Comparison of ENCODE assay signal across 10 cellular contexts in the genomic region with DNA sequence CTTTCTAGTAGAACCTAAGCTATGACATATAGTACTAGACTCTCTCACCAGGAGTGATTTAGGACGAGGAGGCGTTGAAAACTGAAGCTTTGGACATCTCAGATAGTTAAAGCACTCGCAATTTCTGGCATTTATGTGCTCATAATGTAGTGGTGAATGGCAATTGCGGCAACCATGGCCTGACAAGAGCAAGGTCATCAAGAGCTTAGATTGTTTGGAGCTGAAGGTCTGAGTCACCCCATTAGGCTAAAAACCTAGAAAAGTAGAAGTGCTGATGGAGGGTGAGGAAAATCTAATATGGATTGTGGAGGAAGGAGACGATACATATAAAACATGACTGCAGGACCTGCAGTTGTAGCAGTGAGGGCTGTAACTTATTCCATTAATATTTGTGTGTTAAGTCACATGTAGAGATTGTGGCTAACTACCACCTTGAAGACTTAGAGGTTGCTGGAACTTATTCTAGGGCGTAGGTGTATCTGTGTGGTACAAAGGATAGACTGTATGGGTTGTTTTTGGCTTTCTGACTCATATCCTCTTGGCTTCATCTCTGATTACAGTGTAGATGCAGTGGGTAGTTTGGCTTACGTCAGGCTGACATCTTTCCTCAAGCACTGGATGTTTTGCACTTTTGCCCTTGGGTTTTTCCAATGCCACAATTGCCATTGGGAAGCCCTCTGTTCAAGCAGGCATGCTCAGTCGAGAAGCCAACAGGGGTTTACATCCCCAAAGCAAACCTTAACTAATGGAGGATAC.
A peak's percentile ranks its signal among the peaks of the same experiment; 100 is the strongest.
DNase-seq lines count a peak whose midpoint lies in the region; ATAC-seq and TF ChIP-seq lines count a peak whose summit lies in the region.
"Had no signal": no experiment of that assay in that cellular context is flagged by ENCODE, and none has a peak within 500 bp of the region (broad histone marks: within the 10 kb centered on the region; RNA-seq: fewer than 3 reads in every experiment).

No MANE protein-coding gene starts in this region.

- peaks cover 11% of the 10 kb centered on the region for H3K27me3 Mint-ChIP-seq in activated T-cell treated with anti-CD3 and anti-CD28 coated beads, Interleukin-2, amount 50 U/mL, for 4 hours (ENCODE audit: low read depth)
- H3K27me3 Mint-ChIP-seq in activated T-cell treated with anti-CD3 and anti-CD28 coated beads, Interleukin-2, amount 50 U/mL, for 24 hours, result peaks cover 30% of the 10 kb centered on the region
- peaks cover 10% of the 10 kb centered on the region for H3K27me3 Mint-ChIP-seq in activated CD8-positive, alpha-beta T cell treated with anti-CD3 and anti-CD28 coated beads for 36 hours
- peaks cover 33% of the 10 kb centered on the region for H3K27me3 Mint-ChIP-seq in stimulated activated naive CD8-positive, alpha-beta T cell treated with anti-CD3 and anti-CD28 coated beads, Interleukin-15, Interleukin-2, amounts not matched to agents 100 ng/mL and 50 ng/mL, for 24 hours

- H3K9me3 ChIP-seq in HAP-1, result no peaks in the 10 kb centered on the region
- H3K9me3 ChIP-seq: BE2C had no signal

- no peaks in the 10 kb centered on the region for H3K9me3 Mint-ChIP-seq in activated T-cell treated with anti-CD3 and anti-CD28 coated beads, Interleukin-2, amount 50 U/mL, for 4 hours
- H3K9me3 Mint-ChIP-seq in activated T-cell treated with anti-CD3 and anti-CD28 coated beads, Interleukin-2, amount 50 U/mL, for 24 hours, result no peaks in the 10 kb centered on the region
- no peaks in the 10 kb centered on the region for H3K9me3 Mint-ChIP-seq in activated CD8-positive, alpha-beta T cell treated with anti-CD3 and anti-CD28 coated beads for 36 hours
- no peaks in the 10 kb centered on the region for H3K9me3 Mint-ChIP-seq in stimulated activated naive CD8-positive, alpha-beta T cell treated with anti-CD3 and anti-CD28 coated beads, Interleukin-15, Interleukin-2, amounts not matched to agents 100 ng/mL and 50 ng/mL, for 24 hours

- H3K4me3 Mint-ChIP-seq in activated T-cell treated with anti-CD3 and anti-CD28 coated beads, Interleukin-2, amount 50 U/mL, for 4 hours, result no peak overlapping the region
- H3K4me3 Mint-ChIP-seq in activated T-cell treated with anti-CD3 and anti-CD28 coated beads, Interleukin-2, amount 50 U/mL, for 24 hours, result no peak overlapping the region
- H3K4me3 Mint-ChIP-seq in activated CD8-positive, alpha-beta T cell treated with anti-CD3 and anti-CD28 coated beads for 36 hours, result no peak overlapping the region
- H3K4me3 Mint-ChIP-seq in stimulated activated naive CD8-positive, alpha-beta T cell treated with anti-CD3 and anti-CD28 coated beads, Interleukin-15, Interleukin-2, amounts not matched to agents 100 ng/mL and 50 ng/mL, for 24 hours, result peak overlapping the region; percentile 6

- intact Hi-C loops in activated CD8-positive, alpha-beta T cell treated with anti-CD3 and anti-CD28 coated beads for 36 hours (cut with micrococcal nuclease), result loop anchor here (2.0 kb wide), 1 partner anchor 61 kb away; no protein-coding TSS in a partner anchor

- 0 out of 2 replicates have a peak, but pooled peaks cover under 1% of the 10 kb centered on the region for H3K4me1 ChIP-seq in HAP-1
- H3K4me1 ChIP-seq: BE2C had no signal

- TF ChIP-seq CTCF in activated CD8-positive, alpha-beta T cell treated with anti-CD3 and anti-CD28 coated beads for 36 hours (IDR thresholded peaks at IDR 0.05), result no peak
- TF ChIP-seq CTCF in fibroblast of villous mesenchyme (IDR thresholded peaks at IDR 0.05; ENCODE audit: insufficient read depth, low read depth, low read length), result no peak

- in situ Hi-C loops in HAP-1 (cut with MboI; ENCODE audit: low sequenced_read_pairs), result no loop called here

- CTCF ChIA-PET in activated CD8-positive, alpha-beta T cell treated with anti-CD3 and anti-CD28 coated beads for 36 hours (lab: Charles Lee), result interaction anchor here (0.9 to 2.3 kb wide), 6 partner anchors 10 to 139 kb away, joined by 3 to 11 read pairs (median 4); a partner anchor contains a TSS

- no peak overlapping the region for H3K27ac Mint-ChIP-seq in activated T-cell treated with anti-CD3 and anti-CD28 coated beads, Interleukin-2, amount 50 U/mL, for 24 hours
- no peak overlapping the region for H3K27ac Mint-ChIP-seq in activated CD8-positive, alpha-beta T cell treated with anti-CD3 and anti-CD28 coated beads for 36 hours
- H3K27ac Mint-ChIP-seq in stimulated activated naive CD8-positive, alpha-beta T cell treated with anti-CD3 and anti-CD28 coated beads, Interleukin-15, Interleukin-2, amounts not matched to agents 100 ng/mL and 50 ng/mL, for 24 hours, result peak overlapping the region; percentile 69

- no peak overlapping the region for H3K4me3 ChIP-seq in fibroblast of villous mesenchyme (ENCODE audit: low read depth, low read length)
- H3K4me3 ChIP-seq in HAP-1, result no peak overlapping the region

- no peak for DNase-seq in activated T-cell treated with anti-CD3 and anti-CD28 coated beads, Interleukin-2, amount 50 U/mL, for 4 hours
- DNase-seq in activated T-cell treated with anti-CD3 and anti-CD28 coated beads, Interleukin-2, amount 50 U/mL, for 24 hours, result no peak
- peak; percentile 47 for DNase-seq in activated CD8-positive, alpha-beta T cell treated with anti-CD3 and anti-CD28 coated beads for 36 hours
- DNase-seq in fibroblast of villous mesenchyme (ENCODE audit: low read depth) (peak; percentile 94), HAP-1 (ENCODE audit: low spot score in 2 of 2) (no peak), cerebellum (ENCODE audit: low spot score) (no peak)
- DNase-seq: BE2C, erythroblast had no signal

- no peaks in the 10 kb centered on the region for H3K36me3 ChIP-seq in HAP-1 (replicated peaks)
- H3K36me3 ChIP-seq: BE2C had no signal

- H3K4me1 Mint-ChIP-seq in activated T-cell treated with anti-CD3 and anti-CD28 coated beads, Interleukin-2, amount 50 U/mL, for 4 hours (ENCODE audit: low read depth), result peaks cover 25% of the 10 kb centered on the region
- peaks cover 26% of the 10 kb centered on the region for H3K4me1 Mint-ChIP-seq in activated T-cell treated with anti-CD3 and anti-CD28 coated beads, Interleukin-2, amount 50 U/mL, for 24 hours (ENCODE audit: low read depth)
- peaks cover 21% of the 10 kb centered on the region for H3K4me1 Mint-ChIP-seq in activated CD8-positive, alpha-beta T cell treated with anti-CD3 and anti-CD28 coated beads for 36 hours (ENCODE audit: low read depth)
- H3K4me1 Mint-ChIP-seq in stimulated activated naive CD8-positive, alpha-beta T cell treated with anti-CD3 and anti-CD28 coated beads, Interleukin-15, Interleukin-2, amounts not matched to agents 100 ng/mL and 50 ng/mL, for 24 hours (ENCODE audit: low read depth), result peaks cover 35% of the 10 kb centered on the region

- no peaks in the 10 kb centered on the region for H3K27me3 ChIP-seq in HAP-1 (ENCODE audit: low read depth)
- H3K27me3 ChIP-seq: BE2C had no signal

- H3K36me3 Mint-ChIP-seq in activated T-cell treated with anti-CD3 and anti-CD28 coated beads, Interleukin-2, amount 50 U/mL, for 4 hours (ENCODE audit: insufficient read depth), result no peaks in the 10 kb centered on the region
- no peaks in the 10 kb centered on the region for H3K36me3 Mint-ChIP-seq in activated T-cell treated with anti-CD3 and anti-CD28 coated beads, Interleukin-2, amount 50 U/mL, for 24 hours (ENCODE audit: low read depth)
- no peaks in the 10 kb centered on the region for H3K36me3 Mint-ChIP-seq in activated CD8-positive, alpha-beta T cell treated with anti-CD3 and anti-CD28 coated beads for 36 hours (ENCODE audit: low read depth)
- no peaks in the 10 kb centered on the region for H3K36me3 Mint-ChIP-seq in stimulated activated naive CD8-positive, alpha-beta T cell treated with anti-CD3 and anti-CD28 coated beads, Interleukin-15, Interleukin-2, amounts not matched to agents 100 ng/mL and 50 ng/mL, for 24 hours (ENCODE audit: low read depth)

- peak; percentile 96 to 98 for ATAC-seq in activated T-cell treated with anti-CD3 and anti-CD28 coated beads, Interleukin-2, amount 50 U/mL, for 4 hours
- peak; percentile 98 for ATAC-seq in activated CD8-positive, alpha-beta T cell treated with anti-CD3 and anti-CD28 coated beads for 36 hours
- no peak for ATAC-seq in HG03439 (IDR thresholded peaks at IDR 0.05; ENCODE audit: unreplicated experiment)

- POLR2A ChIA-PET in activated CD8-positive, alpha-beta T cell treated with anti-CD3 and anti-CD28 coated beads for 36 hours (lab: Charles Lee), result no interaction called here

Comparison
In these comparisons a context has a peak if more than half of its experiments do, and no peak if none do; other contexts are left out.
1. DNase-seq: peak in activated CD8-positive, alpha-beta T cell treated with anti-CD3 and anti-CD28 coated beads for 36 hours (single experiment) and fibroblast of villous mesenchyme (single experiment); none in activated T-cell treated with anti-CD3 and anti-CD28 coated beads, Interleukin-2, amount 50 U/mL, for 4 hours (single experiment), activated T-cell treated with anti-CD3 and anti-CD28 coated beads, Interleukin-2, amount 50 U/mL, for 24 hours (single experiment), HAP-1 (0 of 2) and cerebellum (single experiment).